8 cellular contexts compared by ENCODE assay signal in genomic region chr2:61658841-61659780, GRCh38.
DNase-seq lines count a peak whose midpoint lies in the region; ATAC-seq and TF ChIP-seq lines count a peak whose summit lies in the region.

No MANE protein-coding gene starts in this region.

- no peaks in the 10 kb centered on the region for H3K36me3 Mint-ChIP-seq in immature natural killer cell

- peak overlapping the region; percentile 63 for H3K4me3 ChIP-seq in MM.1S (ENCODE audit: low read length)
- H3K4me3 ChIP-seq in aorta (ENCODE audit: low read length in 2 of 2): no peak overlapping the region

- no peaks in the 10 kb centered on the region for H3K79me2 ChIP-seq in MM.1S (ENCODE audit: low read length)

- H3K9me2 ChIP-seq in MM.1S (replicated peaks; ENCODE audit: insufficient read depth, low read length): no peaks in the 10 kb centered on the region

- peak overlapping the region; percentile 79 for H2AFZ ChIP-seq in MM.1S (ENCODE audit: low read length)

- H3K4me3 Mint-ChIP-seq in immature natural killer cell: no peak overlapping the region

- H3F3A ChIP-seq in MM.1S (ENCODE audit: insufficient read depth, low read length): no peaks in the 10 kb centered on the region

- peak; percentile 68 for ATAC-seq in aorta (ENCODE audit: low FRiP score)
- no peak for ATAC-seq in HG02678 (IDR thresholded peaks at IDR 0.05; ENCODE audit: unreplicated experiment)

- H3K9me3 Mint-ChIP-seq in immature natural killer cell: no peaks in the 10 kb centered on the region

- peak overlapping the region in 5 of 6 donors; percentile 0 to 71 (median 53) for H3K27ac Mint-ChIP-seq in immature natural killer cell

- TF ChIP-seq CTCF in MM.1S (IDR thresholded peaks at IDR 0.05; ENCODE audit: low read length): peak; percentile 81

- H3K9ac ChIP-seq in MM.1S (ENCODE audit: low read length): peak overlapping the region; percentile 33; the same call in 1 of the 2 replicates

- H3K4me2 ChIP-seq in MM.1S (ENCODE audit: low read depth, low read length): peak overlapping the region; percentile 80

- H3K9me3 ChIP-seq in MM.1S (replicated peaks; ENCODE audit: insufficient read depth, low read length) (no peaks in the 10 kb centered on the region), aorta (ENCODE audit: control insufficient read depth, low read length) (no peaks in the 10 kb centered on the region)

- H3K4me1 ChIP-seq in MM.1S (ENCODE audit: low read length) (no peaks in the 10 kb centered on the region), aorta (ENCODE audit: control insufficient read depth in 1 of 2, insufficient read depth in 2 of 2, low read length in 2 of 2) (peaks cover 0 to 5% of the 10 kb centered on the region in 2 donors)

- intact Hi-C loops in aorta (cut with DNase I): no loop called here

- 57 to 61% methylated on average over 3 of the region's 3 CpGs for WGBS in aorta, 2 donors

- DNase-seq in NCI-H345 (lab: John Stamatoyannopoulos, UW): peak; percentile 19
- no peak for DNase-seq in NCI-H345 treated with DMSO at 0.1 percent for 48 hours (lab: John Stamatoyannopoulos, UW; ENCODE audit: unreplicated experiment)
- DNase-seq in MM.1S: peak; percentile 83
- peak; percentile 58 for DNase-seq in amniotic epithelial cell (ENCODE audit: low read depth)
- DNase-seq in immature natural killer cell: peak in 2 of 3 donors; percentile 19 to 26
- DNase-seq in aorta: no peak
- no peak for DNase-seq in T-helper 9 cell

- H4K20me1 ChIP-seq in MM.1S (ENCODE audit: insufficient read depth, low read length): no peaks in the 10 kb centered on the region

- no peaks in the 10 kb centered on the region for H3K27me3 ChIP-seq in MM.1S (replicated peaks; ENCODE audit: insufficient read depth, low read length)
- H3K27me3 ChIP-seq in aorta (ENCODE audit: control insufficient read depth in 1 of 2, insufficient read depth in 2 of 2, low read length in 1 of 2): no peaks in the 10 kb centered on the region

- H3K36me3 ChIP-seq in MM.1S (replicated peaks; ENCODE audit: insufficient read depth, low read length): no peaks in the 10 kb centered on the region
- H3K36me3 ChIP-seq in aorta (ENCODE audit: control insufficient read depth in 1 of 2, insufficient read depth in 2 of 2, low read length in 1 of 2): no peaks in the 10 kb centered on the region

- peaks cover 0 to under 1% (median 0%) of the 10 kb centered on the region in 3 donors for H3K27me3 Mint-ChIP-seq in immature natural killer cell (ENCODE audit: low read depth in 3 of 3)

- H3K27ac ChIP-seq in MM.1S (ENCODE audit: low read length) (no peak overlapping the region), aorta (ENCODE audit: low read depth in 1 of 2, low read length in 2 of 2) (no peak overlapping the region)

- peaks cover 25 to 41% of the 10 kb centered on the region in 2 donors for H3K4me1 Mint-ChIP-seq in immature natural killer cell

Comparison
In these comparisons a context has a peak if more than half of its experiments do, and no peak if none do; other contexts are left out.
1. DNase-seq: peak in NCI-H345 (single experiment), MM.1S (single experiment), amniotic epithelial cell (single experiment) and immature natural killer cell (2 of 3); none in NCI-H345 treated with DMSO at 0.1 percent for 48 hours (single experiment), aorta (0 of 2) and T-helper 9 cell (single experiment).